ENCODE assay signal across 13 cellular contexts in genomic region chr17:38636054-38636453, GRCh38.
"Had no signal": no experiment of that assay in that cellular context is flagged by ENCODE, and none has a peak within 500 bp of the region (broad histone marks: within the 10 kb centered on the region; RNA-seq: fewer than 3 reads in every experiment).

No MANE protein-coding gene starts in this region.

- H3K4me1 ChIP-seq: heart left ventricle, pancreas, stomach had no signal

- H3K4me3 Mint-ChIP-seq: activated B cell treated with CpG ODN at 0.5 μM for 24 hours; activated naive CD4-positive, alpha-beta T cell treated with anti-CD3 and anti-CD28 coated beads, Interleukin-2, amount 50 U/mL, for 24 hours; neural crest cell; T-cell had no signal

- H3K9me3 Mint-ChIP-seq: activated B cell treated with CpG ODN at 0.5 μM for 24 hours; activated naive CD4-positive, alpha-beta T cell treated with anti-CD3 and anti-CD28 coated beads, Interleukin-2, amount 50 U/mL, for 24 hours; activated T-helper 2 cell treated with anti-CD3 and anti-CD28 coated beads, Interferon-gamma antibody, Interleukin-2, Interleukin-4, amounts not matched to agents 10 μg/mL and 5 μg/mL and 100 μg/mL, durations not matched to agents 14 hours and 24 hours and 36 hours; neural crest cell; T-cell had no signal

- DNase-seq: activated B cell treated with CpG ODN at 0.5 μM for 24 hours; brain microvascular endothelial cell; foreskin melanocyte; heart left ventricle; pancreas; stimulated activated CD4-positive, alpha-beta T cell treated with anti-CD3 and anti-CD28 coated beads, Interleukin-15, amount 100 ng/mL, for 24 hours; stimulated activated CD4-positive, alpha-beta T cell treated with anti-CD3 and anti-CD28 coated beads, Interleukin-4, amount 100 ng/mL, for 24 hours; stomach; T-cell had no signal

- H3K4me3 ChIP-seq: dorsolateral prefrontal cortex, heart left ventricle, pancreas, stomach had no signal

- H3K27me3 ChIP-seq: brain microvascular endothelial cell, dorsolateral prefrontal cortex, pancreas had no signal

- H3K4me1 Mint-ChIP-seq: activated B cell treated with CpG ODN at 0.5 μM for 24 hours; activated naive CD4-positive, alpha-beta T cell treated with anti-CD3 and anti-CD28 coated beads, Interleukin-2, amount 50 U/mL, for 24 hours; T-cell had no signal

- ATAC-seq: heart left ventricle, pancreas, T-cell had no signal

- H3K36me3 Mint-ChIP-seq: activated naive CD4-positive, alpha-beta T cell treated with anti-CD3 and anti-CD28 coated beads, Interleukin-2, amount 50 U/mL, for 24 hours; T-cell had no signal

- H3K27ac Mint-ChIP-seq: activated B cell treated with CpG ODN at 0.5 μM for 24 hours; activated naive CD4-positive, alpha-beta T cell treated with anti-CD3 and anti-CD28 coated beads, Interleukin-2, amount 50 U/mL, for 24 hours; activated T-helper 2 cell treated with anti-CD3 and anti-CD28 coated beads, Interferon-gamma antibody, Interleukin-2, Interleukin-4, amounts not matched to agents 10 μg/mL and 5 μg/mL and 100 μg/mL, durations not matched to agents 14 hours and 24 hours and 36 hours; T-cell had no signal

- H3K27ac ChIP-seq: brain microvascular endothelial cell, dorsolateral prefrontal cortex, heart left ventricle, pancreas, stomach had no signal

- H3K9me3 ChIP-seq: heart left ventricle, pancreas, stomach had no signal

- H3K36me3 ChIP-seq: brain microvascular endothelial cell, heart left ventricle, pancreas, stomach had no signal
